ENCODE assay signal across 20 cellular contexts in the genomic region with DNA sequence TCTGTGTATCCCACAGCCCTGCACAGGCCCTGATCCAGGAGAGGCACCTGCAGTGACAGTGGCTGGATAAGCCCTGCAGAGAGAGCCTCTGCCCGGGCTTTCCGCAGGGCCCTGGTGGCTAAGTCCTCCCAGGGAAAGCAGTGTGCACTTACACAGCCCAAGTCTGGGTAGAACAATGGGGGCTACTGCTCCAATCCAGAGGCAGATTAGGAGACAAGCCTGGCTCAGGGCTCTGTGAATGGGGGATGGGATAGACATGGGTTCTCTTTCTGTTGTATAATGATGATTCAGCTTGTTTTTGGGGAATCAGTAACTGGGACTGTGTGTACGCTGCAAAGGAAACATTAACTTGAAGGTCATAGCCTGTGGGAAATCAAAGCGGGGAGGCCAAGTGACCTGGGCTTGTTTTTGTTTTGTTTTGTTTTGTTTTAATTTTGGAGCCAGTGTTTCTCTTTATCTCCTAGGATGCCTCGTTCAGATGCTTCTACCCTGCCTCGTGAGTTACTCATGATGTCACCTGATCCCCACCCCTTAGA. TPM values are rescaled to one million over a fixed set of nuclear protein-coding genes. Genes with fewer than 3 reads are reported as not detected.
"Had no signal": no experiment of that assay in that cellular context is flagged by ENCODE, and none has a peak within 500 bp of the region (broad histone marks: within the 10 kb centered on the region; RNA-seq: fewer than 3 reads in every experiment).

No MANE protein-coding gene starts in this region.

- H3K27ac Mint-ChIP-seq: activated CD4-positive, alpha-beta T cell treated with anti-CD3 and anti-CD28 coated beads, Interleukin-2, amount 10 ng/mL, durations not matched to agents 7 days and 5 days; activated CD8-positive, alpha-beta T cell treated with anti-CD3 and anti-CD28 coated beads, Interleukin-2, amount 10 ng/mL, durations not matched to agents 7 days and 5 days; activated naive CD4-positive, alpha-beta T cell treated with anti-CD3 and anti-CD28 coated beads for 36 hours; activated T-cell treated with anti-CD3 and anti-CD28 coated beads, Interleukin-2, amount 50 U/mL, for 24 hours; naive thymus-derived CD4-positive, alpha-beta T cell; stimulated activated effector memory CD8-positive, alpha-beta T cell treated with anti-CD3 and anti-CD28 coated beads, Interleukin-12 subunit alpha, Interleukin-12 subunit beta, amount 100 ng/mL, for 72 hours; T-cell had no signal

- ATAC-seq: activated CD8-positive, alpha-beta T cell treated with anti-CD3 and anti-CD28 coated beads, Interleukin-2, amount 10 ng/mL, durations not matched to agents 7 days and 5 days; gastroesophageal sphincter; heart left ventricle; naive thymus-derived CD4-positive, alpha-beta T cell; stimulated activated effector memory CD8-positive, alpha-beta T cell treated with anti-CD3 and anti-CD28 coated beads, Interleukin-12 subunit alpha, Interleukin-12 subunit beta, amount 100 ng/mL, for 72 hours; T-cell had no signal

- H3K4me3 Mint-ChIP-seq: activated CD4-positive, alpha-beta T cell treated with anti-CD3 and anti-CD28 coated beads, Interleukin-2, amount 10 ng/mL, durations not matched to agents 7 days and 5 days; activated CD8-positive, alpha-beta T cell treated with anti-CD3 and anti-CD28 coated beads, Interleukin-2, amount 10 ng/mL, durations not matched to agents 7 days and 5 days; activated naive CD4-positive, alpha-beta T cell treated with anti-CD3 and anti-CD28 coated beads for 36 hours; activated T-cell treated with anti-CD3 and anti-CD28 coated beads, Interleukin-2, amount 50 U/mL, for 24 hours; naive thymus-derived CD4-positive, alpha-beta T cell; stimulated activated effector memory CD8-positive, alpha-beta T cell treated with anti-CD3 and anti-CD28 coated beads, Interleukin-12 subunit alpha, Interleukin-12 subunit beta, amount 100 ng/mL, for 72 hours; T-cell had no signal

- H3K27me3 ChIP-seq: sigmoid colon had no signal

- DNase-seq: activated CD4-positive, alpha-beta T cell treated with anti-CD3 and anti-CD28 coated beads, Interleukin-2, amount 10 ng/mL, durations not matched to agents 7 days and 5 days; activated CD4-positive, CD25-positive, alpha-beta regulatory T cell; activated CD8-positive, alpha-beta T cell treated with anti-CD3 and anti-CD28 coated beads, Interleukin-2, amount 10 ng/mL, durations not matched to agents 7 days and 5 days; activated naive CD4-positive, alpha-beta T cell treated with anti-CD3 and anti-CD28 coated beads for 36 hours; activated T-cell treated with anti-CD3 and anti-CD28 coated beads, Interleukin-2, amount 50 U/mL, for 24 hours; anterior cingulate cortex; erythroblast; heart left ventricle; mesenchymal stem cell; naive thymus-derived CD4-positive, alpha-beta T cell; sigmoid colon; stimulated activated CD4-positive, alpha-beta T cell treated with anti-CD3 and anti-CD28 coated beads, Interleukin-4, amount 100 ng/mL, for 24 hours; stomach; T-cell had no signal

- H3K27ac ChIP-seq: coronary artery, gastroesophageal sphincter, heart left ventricle, sigmoid colon, stomach, thoracic aorta had no signal

- H3K9me3 ChIP-seq: gastroesophageal sphincter, heart left ventricle, sigmoid colon, stomach, thoracic aorta had no signal

- H3K36me3 ChIP-seq: gastroesophageal sphincter, heart left ventricle, sigmoid colon, stomach, thoracic aorta had no signal

- H3K9me3 Mint-ChIP-seq: activated CD4-positive, alpha-beta T cell treated with anti-CD3 and anti-CD28 coated beads, Interleukin-2, amount 10 ng/mL, durations not matched to agents 7 days and 5 days; activated naive CD4-positive, alpha-beta T cell treated with anti-CD3 and anti-CD28 coated beads for 36 hours; activated T-cell treated with anti-CD3 and anti-CD28 coated beads, Interleukin-2, amount 50 U/mL, for 24 hours; stimulated activated effector memory CD8-positive, alpha-beta T cell treated with anti-CD3 and anti-CD28 coated beads, Interleukin-12 subunit alpha, Interleukin-12 subunit beta, amount 100 ng/mL, for 72 hours; T-cell had no signal

- FAIRE-seq: endometrium had no signal

- H3K4me3 ChIP-seq: coronary artery, gastroesophageal sphincter, heart left ventricle, sigmoid colon, stomach, thoracic aorta had no signal

- H3K36me3 Mint-ChIP-seq: naive thymus-derived CD4-positive, alpha-beta T cell; stimulated activated effector memory CD8-positive, alpha-beta T cell treated with anti-CD3 and anti-CD28 coated beads, Interleukin-12 subunit alpha, Interleukin-12 subunit beta, amount 100 ng/mL, for 72 hours; T-cell had no signal

RNA-seq across cellular contexts. Expression of a gene that starts 4.1 kb away (rescaled TPM):
- total RNA-seq: activated CD4-positive, alpha-beta T cell treated with anti-CD3 and anti-CD28 coated beads, Interleukin-2, amount 10 ng/mL, durations not matched to agents 7 days and 5 days; activated CD8-positive, alpha-beta T cell treated with anti-CD3 and anti-CD28 coated beads, Interleukin-2, amount 10 ng/mL, durations not matched to agents 7 days and 5 days; activated naive CD4-positive, alpha-beta T cell treated with anti-CD3 and anti-CD28 coated beads for 36 hours; naive thymus-derived CD4-positive, alpha-beta T cell; pulmonary artery endothelial cell had no signal
- polyA plus RNA-seq: naive thymus-derived CD4-positive, alpha-beta T cell had no signal
